ENCODE assay signal across 1 cellular context in genomic region chr1:234607091-234608025, GRCh38.
TF ChIP-seq lines count a peak whose summit lies in the region.

No MANE protein-coding gene starts in this region.

TF ChIP-seq in K562, 482 proteins besides CTCF, POLR2A, EP300 and RAD21 (continued from another document and continues in another):
- TF ChIP-seq FOXP4 (CRISPR knock-in tag; IDR thresholded peaks at IDR 0.05; ENCODE audit: borderline replicate concordance) (no peak), BACH1 (tag; IDR thresholded peaks at IDR 0.05) (no peak), EWSR1 (IDR thresholded peaks at IDR 0.05; ENCODE audit: borderline replicate concordance, low read depth, partially characterized antibody) (no peak), U2AF1 (optimal IDR thresholded peaks at IDR 0.05; ENCODE audit: low read depth, low read length) (no peak), ZNF512 (tag; IDR thresholded peaks at IDR 0.05) (no peak; the same call in 1 of the 2 replicates), MAZ (CRISPR knock-in tag; conservative IDR thresholded peaks at IDR 0.05 in 1 of 2, IDR thresholded peaks at IDR 0.05 in 1 of 2) (peak in 1 of 2 experiments; percentile 54; a peak in 3 of 4 replicates), HNRNPLL (IDR thresholded peaks at IDR 0.05; ENCODE audit: low read depth, low read length, poor library complexity, severe bottlenecking) (no peak), CTCFL (IDR thresholded peaks at IDR 0.05; ENCODE audit: borderline replicate concordance, insufficient read depth, low read depth, low read length, poor library complexity, severe bottlenecking) (peak; percentile 67), XRCC5 (IDR thresholded peaks at IDR 0.05; ENCODE audit: low read depth, low read length) (0 out of 2 replicates have a peak, but pooled peaks have one; percentile 28), GTF2E2 (tag; IDR thresholded peaks at IDR 0.05) (no peak), ZKSCAN8 (CRISPR knock-in tag; IDR thresholded peaks at IDR 0.05) (no peak), TAF9B (IDR thresholded peaks at IDR 0.05; ENCODE audit: partially characterized antibody) (no peak), NONO (IDR thresholded peaks at IDR 0.05; ENCODE audit: low read depth in 2 of 2, low read length in 1 of 2) (no peak), SPI1 (IDR thresholded peaks at IDR 0.05; ENCODE audit: borderline replicate concordance, low read depth, low read length) (no peak), MAX (CRISPR knock-in tag; IDR thresholded peaks at IDR 0.05) (peak; percentile 29; the same call in 1 of the 2 replicates), OTX1 (CRISPR knock-in tag; IDR thresholded peaks at IDR 0.05) (0 out of 2 replicates have a peak, but pooled peaks have one; percentile 33), BRF1 (IDR thresholded peaks at IDR 0.05; ENCODE audit: borderline replicate concordance, extremely low read depth, insufficient read length) (no peak), THRA (IDR thresholded peaks at IDR 0.05) (no peak), POU5F1 (IDR thresholded peaks at IDR 0.05; ENCODE audit: borderline replicate concordance, low read depth, low read length, partially characterized antibody) (no peak), PCBP2 (IDR thresholded peaks at IDR 0.05; ENCODE audit: low read depth, low read length, poor library complexity, severe bottlenecking) (no peak), ARID4B (CRISPR knock-in tag; IDR thresholded peaks at IDR 0.05) (no peak), STAG1 (CRISPR knock-in tag; IDR thresholded peaks at IDR 0.05; ENCODE audit: borderline replicate concordance) (no peak; the same call in 1 of the 2 replicates), SAFB (IDR thresholded peaks at IDR 0.05; ENCODE audit: borderline replicate concordance, low read depth, low read length) (no peak), ZNF143 (CRISPR knock-in tag; IDR thresholded peaks at IDR 0.05) (no peak), ZNF408 (CRISPR knock-in tag; IDR thresholded peaks at IDR 0.05; ENCODE audit: low read depth) (no peak), SREBF2 (CRISPR knock-in tag; IDR thresholded peaks at IDR 0.05) (no peak), CHAMP1 (IDR thresholded peaks at IDR 0.05) (no peak), ZNF764 (CRISPR knock-in tag; IDR thresholded peaks at IDR 0.05; ENCODE audit: low read depth) (no peak), SMAD4 (CRISPR knock-in tag; conservative IDR thresholded peaks at IDR 0.05) (peak; percentile 28; the same call in 1 of the 2 replicates), BCL6 (CRISPR knock-in tag; IDR thresholded peaks at IDR 0.05) (0 out of 2 replicates have a peak, but pooled peaks have one; percentile 33), NCOR1 (IDR thresholded peaks at IDR 0.05) (no peak), ZFP91 (CRISPR knock-in tag; IDR thresholded peaks at IDR 0.05) (0 out of 2 replicates have a peak, but pooled peaks have one; percentile 1), NCOA6 (IDR thresholded peaks at IDR 0.05) (no peak), ZNF583 (CRISPR knock-in tag; IDR thresholded peaks at IDR 0.05) (peak; percentile 9; the same call in 1 of the 2 replicates), MYNN (IDR thresholded peaks at IDR 0.05) (0 out of 2 replicates have a peak, but pooled peaks have one; percentile 63), MYNN (CRISPR knock-in tag; IDR thresholded peaks at IDR 0.05) (no peak), ZNF592 (IDR thresholded peaks at IDR 0.05) (peak; percentile 80), LEF1 (IDR thresholded peaks at IDR 0.05) (no peak), SLC30A9 (CRISPR knock-in tag; IDR thresholded peaks at IDR 0.05) (no peak), NFIC (IDR thresholded peaks at IDR 0.05) (no peak), ZNF232 (CRISPR knock-in tag; IDR thresholded peaks at IDR 0.05) (no peak)
